Comparison of ENCODE assay signal across 18 cellular contexts in the genomic region with DNA sequence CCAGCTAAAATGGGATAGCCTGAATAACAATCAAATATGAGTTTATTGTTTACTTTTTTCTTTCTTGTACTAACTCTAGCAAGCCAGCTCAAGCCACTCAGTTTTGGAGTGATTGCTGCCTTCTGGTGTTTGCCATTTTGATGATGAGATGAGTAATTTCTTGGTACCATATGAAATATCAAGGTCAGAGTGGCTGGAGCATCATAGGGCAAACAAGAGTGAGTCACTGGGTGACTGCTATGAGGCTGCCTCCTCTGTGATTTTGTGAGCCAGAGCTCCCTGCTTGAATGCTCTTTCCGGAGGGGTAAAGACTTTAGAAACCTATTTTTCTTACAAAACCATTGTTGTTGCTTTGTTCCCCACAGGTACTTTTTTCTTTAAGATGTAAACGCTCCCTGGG.
A peak's percentile ranks its signal among the peaks of the same experiment; 100 is the strongest.
DNase-seq lines count a peak whose midpoint lies in the region; TF ChIP-seq lines count a peak whose summit lies in the region.
"Had no signal": no experiment of that assay in that cellular context is flagged by ENCODE, and none has a peak within 500 bp of the region (broad histone marks: within the 10 kb centered on the region; RNA-seq: fewer than 3 reads in every experiment).

No MANE protein-coding gene starts in this region.

- H3K27me3 ChIP-seq in adrenal gland (no peaks in the 10 kb centered on the region), tibial artery (no peaks in the 10 kb centered on the region)
- H3K27me3 ChIP-seq: hepatocyte, left lung, tibial nerve had no signal

- peaks cover 1% of the 10 kb centered on the region; the same call in 1 of the 2 replicates for H3K27me3 Mint-ChIP-seq in HFFc6 (ENCODE audit: insufficient read depth)
- H3K27me3 Mint-ChIP-seq in activated CD4-positive, alpha-beta T cell treated with anti-CD3 and anti-CD28 coated beads, Interleukin-2, amount 10 ng/mL, durations not matched to agents 24 days and 14 days: no peaks in the 10 kb centered on the region
- H3K27me3 Mint-ChIP-seq: CD4-positive, CD25-positive, alpha-beta regulatory T cell had no signal

- H3K36me3 ChIP-seq in adrenal gland (replicated peaks in 1 of 2): no peaks in the 10 kb centered on the region
- no peaks in the 10 kb centered on the region for H3K36me3 ChIP-seq in tibial artery
- H3K36me3 ChIP-seq: left lung, tibial nerve had no signal

- peak overlapping the region; percentile 46 for H3K27ac Mint-ChIP-seq in HFFc6
- no peak overlapping the region for H3K27ac Mint-ChIP-seq in activated CD4-positive, alpha-beta T cell treated with anti-CD3 and anti-CD28 coated beads, Interleukin-2, amount 10 ng/mL, durations not matched to agents 24 days and 14 days
- H3K27ac Mint-ChIP-seq: CD4-positive, CD25-positive, alpha-beta regulatory T cell; naive thymus-derived CD4-positive, alpha-beta T cell had no signal

- no peaks in the 10 kb centered on the region for H3K9me3 Mint-ChIP-seq in HFFc6
- no peaks in the 10 kb centered on the region for H3K9me3 Mint-ChIP-seq in activated CD4-positive, alpha-beta T cell treated with anti-CD3 and anti-CD28 coated beads, Interleukin-2, amount 10 ng/mL, durations not matched to agents 24 days and 14 days

- H3K27ac ChIP-seq in adrenal gland (peak overlapping the region in 2 of 5 donors; percentile 33 to 56), tibial artery (peak overlapping the region; percentile 16 to 27)
- H3K27ac ChIP-seq: hepatocyte, left lung, tibial nerve had no signal

- TF ChIP-seq CTCF in HFFc6 (IDR thresholded peaks at IDR 0.05) (no peak), adrenal gland (IDR thresholded peaks at IDR 0.05) (no peak), fibroblast of villous mesenchyme (IDR thresholded peaks at IDR 0.05; ENCODE audit: insufficient read depth, low read depth, low read length) (no peak), tibial artery (IDR thresholded peaks at IDR 0.05) (no peak)

- H3K4me3 Mint-ChIP-seq in HFFc6: no peak overlapping the region
- no peak overlapping the region for H3K4me3 Mint-ChIP-seq in activated CD4-positive, alpha-beta T cell treated with anti-CD3 and anti-CD28 coated beads, Interleukin-2, amount 10 ng/mL, durations not matched to agents 24 days and 14 days
- H3K4me3 Mint-ChIP-seq: CD4-positive, CD25-positive, alpha-beta regulatory T cell; naive thymus-derived CD4-positive, alpha-beta T cell had no signal

- H3K4me1 ChIP-seq in adrenal gland (replicated peaks in 1 of 2) (peaks cover 0 to 6% of the 10 kb centered on the region in 2 donors), tibial artery (peaks cover 0 to 62% (median 4%) of the 10 kb centered on the region in 4 donors)
- H3K4me1 ChIP-seq: left lung, tibial nerve had no signal

- DNase-seq in HFFc6 (peak; percentile 51), adrenal gland (peak; percentile 35 to 61 (median 50)), fibroblast of villous mesenchyme (ENCODE audit: low read depth) (peak; percentile 20), tibial artery (no peak), NCI-H1092 treated with DMSO at 0.1 percent for 48 hours (lab: John Stamatoyannopoulos, UW) (no peak), NCI-H146 treated with DMSO at 0.1 percent for 48 hours (lab: John Stamatoyannopoulos, UW; ENCODE audit: unreplicated experiment) (no peak)
- no peak for DNase-seq in activated CD4-positive, alpha-beta T cell treated with anti-CD3 and anti-CD28 coated beads, Interleukin-2, amount 10 ng/mL, durations not matched to agents 24 days and 14 days
- DNase-seq: activated naive CD4-positive, alpha-beta T cell; CD4-positive, CD25-positive, alpha-beta regulatory T cell; cerebellar nuclear complex; GF-D8; KBM-7; left lung; naive thymus-derived CD4-positive, alpha-beta T cell; NCI-H1417 treated with DMSO at 0.1 percent for 48 hours; NCI-H446 treated with DMSO at 0.1 percent for 48 hours had no signal

- WGBS in adrenal gland, 4 donors: 37 to 52% (median 46%) methylated on average over 2 of the region's 2 CpGs

- no peak for TF ChIP-seq POLR2A in adrenal gland (IDR thresholded peaks at IDR 0.05)

- peaks cover 0 to 8% (median 0%) of the 10 kb centered on the region in 3 donors for H3K9me3 ChIP-seq in adrenal gland (replicated peaks in 1 of 3)
- no peaks in the 10 kb centered on the region for H3K9me3 ChIP-seq in tibial artery
- H3K9me3 ChIP-seq: left lung, tibial nerve had no signal

- intact Hi-C loops in adrenal gland (cut with DNase I): no loop called here
- intact Hi-C loops in tibial artery (cut with DNase I; ENCODE audit: low total_unique reads): no loop called here
- intact Hi-C loops in activated CD4-positive, alpha-beta T cell treated with anti-CD3 and anti-CD28 coated beads, Interleukin-2, amount 10 ng/mL, durations not matched to agents 24 days and 14 days (cut with micrococcal nuclease): no loop called here

- peaks cover 19% of the 10 kb centered on the region for H3K4me1 Mint-ChIP-seq in HFFc6 (ENCODE audit: low read depth)
- no peaks in the 10 kb centered on the region for H3K4me1 Mint-ChIP-seq in activated CD4-positive, alpha-beta T cell treated with anti-CD3 and anti-CD28 coated beads, Interleukin-2, amount 10 ng/mL, durations not matched to agents 24 days and 14 days
- H3K4me1 Mint-ChIP-seq: CD4-positive, CD25-positive, alpha-beta regulatory T cell; naive thymus-derived CD4-positive, alpha-beta T cell had no signal

- no peaks in the 10 kb centered on the region for H3K36me3 Mint-ChIP-seq in HFFc6 (ENCODE audit: low read depth)
- no peaks in the 10 kb centered on the region for H3K36me3 Mint-ChIP-seq in activated CD4-positive, alpha-beta T cell treated with anti-CD3 and anti-CD28 coated beads, Interleukin-2, amount 10 ng/mL, durations not matched to agents 24 days and 14 days (ENCODE audit: low read depth)
- H3K36me3 Mint-ChIP-seq: CD4-positive, CD25-positive, alpha-beta regulatory T cell; naive thymus-derived CD4-positive, alpha-beta T cell had no signal

- H3K4me3 ChIP-seq in adrenal gland: no peak overlapping the region
- no peak overlapping the region for H3K4me3 ChIP-seq in fibroblast of villous mesenchyme (ENCODE audit: low read depth, low read length)
- no peak overlapping the region for H3K4me3 ChIP-seq in tibial artery
- H3K4me3 ChIP-seq: hepatocyte, left lung, tibial nerve had no signal

Comparison
In these comparisons a context has a peak if more than half of its experiments do, and no peak if none do; other contexts are left out.
1. DNase-seq: peak in HFFc6 (single experiment), adrenal gland (7 of 7) and fibroblast of villous mesenchyme (single experiment); none in tibial artery (0 of 2), NCI-H1092 treated with DMSO at 0.1 percent for 48 hours (single experiment), activated CD4-positive, alpha-beta T cell treated with anti-CD3 and anti-CD28 coated beads, Interleukin-2, amount 10 ng/mL, durations not matched to agents 24 days and 14 days (single experiment) and NCI-H146 treated with DMSO at 0.1 percent for 48 hours (single experiment).